Comparison of ENCODE assay signal across 8 cellular contexts in genomic region chr22:50185384-50186087, GRCh38. TPM values are rescaled to one million over a fixed set of nuclear protein-coding genes. Genes with fewer than 3 reads are reported as not detected.
DNase-seq lines count a peak whose midpoint lies in the region; ATAC-seq lines count a peak whose summit lies in the region.

A gene with protein sequence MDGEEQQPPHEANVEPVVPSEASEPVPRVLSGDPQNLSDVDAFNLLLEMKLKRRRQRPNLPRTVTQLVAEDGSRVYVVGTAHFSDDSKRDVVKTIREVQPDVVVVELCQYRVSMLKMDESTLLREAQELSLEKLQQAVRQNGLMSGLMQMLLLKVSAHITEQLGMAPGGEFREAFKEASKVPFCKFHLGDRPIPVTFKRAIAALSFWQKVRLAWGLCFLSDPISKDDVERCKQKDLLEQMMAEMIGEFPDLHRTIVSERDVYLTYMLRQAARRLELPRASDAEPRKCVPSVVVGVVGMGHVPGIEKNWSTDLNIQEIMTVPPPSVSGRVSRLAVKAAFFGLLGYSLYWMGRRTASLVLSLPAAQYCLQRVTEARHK (plus strand): TSS chr22:50185913. CDS start chr22:50193061, 7,148 bp downstream.

- peaks cover 25 to 35% (median 34%) of the 10 kb centered on the region in 3 donors for H3K4me1 Mint-ChIP-seq in naive B cell

- DNase-seq in NCI-H2107 (lab: John Stamatoyannopoulos, UW) (peak; percentile 62), NCI-H2107 treated with DMSO at 0.1 percent for 48 hours (lab: John Stamatoyannopoulos, UW; ENCODE audit: unreplicated experiment) (no peak), HUDEP-2 (lab: John Stamatoyannopoulos, UW; ENCODE audit: unreplicated experiment in 76 of 76) (peak in 72 of 76 experiments; percentile 30 to 91 (median 82)), RPMI8226 (peak; percentile 94), fibroblast of gingiva (ENCODE audit: low read depth) (peak; percentile 87), naive B cell (peak; percentile 85)
- peak; percentile 68 to 83 for DNase-seq in activated T-helper 1 cell treated with anti-CD3 and anti-CD28 coated beads, Interleukin-2, amount 50 U/mL, for 16 hours (ENCODE audit: low read depth in 1 of 2, low spot score in 1 of 2)
- peak; percentile 67 to 87 for DNase-seq in stimulated activated CD8-positive, alpha-beta memory T cell treated with anti-CD3 and anti-CD28 coated beads, Interleukin-7, amount 100 ng/mL, for 4 hours (ENCODE audit: low read depth in 2 of 2)

- no peaks in the 10 kb centered on the region for H3K36me3 Mint-ChIP-seq in naive B cell

- peak; percentile 43 to 55 for ATAC-seq in naive B cell (ENCODE audit: low read depth in 2 of 2)

- H3K9me3 Mint-ChIP-seq in naive B cell = no peaks in the 10 kb centered on the region

- peaks cover 0 to 11% (median 0%) of the 10 kb centered on the region in 3 donors for H3K27me3 Mint-ChIP-seq in naive B cell

- H3K27ac Mint-ChIP-seq in naive B cell = peak within 1 kb of the TSS; percentile 95 to 100 (median 97)

- peak within 1 kb of the TSS; percentile 84 to 97 (median 94) for H3K4me3 Mint-ChIP-seq in naive B cell

RNA-seq across cellular contexts. Expression of the gene that starts here (rescaled TPM):
- polyA plus RNA-seq in naive B cell (ENCODE audit: low read depth in 6 of 6) = 10 to 100 TPM in 5 of 6 donors, 1 to 10 TPM in 1; 9.4 to 22.6 (median 15.1) TPM
